In genomic region chr5:118042076-118042475, GRCh38 we compare ENCODE assay signal across 12 cellular contexts.
DNase-seq lines count a peak whose midpoint lies in the region; TF ChIP-seq lines count a peak whose summit lies in the region.
"Had no signal": no experiment of that assay in that cellular context is flagged by ENCODE, and none has a peak within 500 bp of the region (broad histone marks: within the 10 kb centered on the region; RNA-seq: fewer than 3 reads in every experiment).

No MANE protein-coding gene starts in this region.

- H3K4me2 ChIP-seq in neuronal stem cell (ENCODE audit: insufficient read depth, low read length, poor library complexity, severe bottlenecking): no peak overlapping the region

- DNase-seq in G401 (ENCODE audit: low spot score) (peak; percentile 19), LNCaP clone FGC (ENCODE audit: low read depth) (no peak), cerebellar cortex (ENCODE audit: low spot score) (peak; percentile 5), myocyte (ENCODE audit: low read depth) (peak; percentile 2), AML-193 (lab: John Stamatoyannopoulos, UW) (no peak), iPS-NIHi11 (ENCODE audit: low spot score) (no peak), neuronal stem cell (ENCODE audit: low spot score) (no peak)
- DNase-seq in central memory CD4-positive, alpha-beta T cell: no peak
- DNase-seq: activated T-cell treated with anti-CD3 and anti-CD28 coated beads for 4 hours, left colon, NCI-H2029 treated with DMSO at 0.1 percent for 48 hours, RPMI8226 had no signal

- no peak overlapping the region for H2BK12ac ChIP-seq in neuronal stem cell (ENCODE audit: low read length)

- H3K14ac ChIP-seq in neuronal stem cell (ENCODE audit: low read length): no peak overlapping the region

- no peaks in the 10 kb centered on the region for H3K4me1 ChIP-seq in neuronal stem cell (ENCODE audit: control insufficient read depth in 2 of 2, insufficient read depth in 1 of 2, low read depth in 1 of 2, low read length in 2 of 2)

- no peak overlapping the region for H2AFZ ChIP-seq in neuronal stem cell (ENCODE audit: low read length)

- H3K18ac ChIP-seq in neuronal stem cell (ENCODE audit: low read length): no peak overlapping the region

- no peak overlapping the region for H3K27ac ChIP-seq in neuronal stem cell (replicated peaks; ENCODE audit: low read length)

- H3K9me3 ChIP-seq in neuronal stem cell (replicated peaks in 1 of 2; ENCODE audit: control insufficient read depth in 2 of 2, insufficient read depth in 1 of 2, low read depth in 1 of 2, low read length in 2 of 2): no peaks in the 10 kb centered on the region

- H2BK15ac ChIP-seq in neuronal stem cell (ENCODE audit: low read length): no peak overlapping the region

- H3K4ac ChIP-seq in neuronal stem cell (ENCODE audit: low read length): no peak overlapping the region

- no peak overlapping the region for H4K8ac ChIP-seq in neuronal stem cell (ENCODE audit: low read depth, low read length)

- TF ChIP-seq CTCF in LNCaP clone FGC (IDR thresholded peaks at IDR 0.05; ENCODE audit: control insufficient read depth, extremely low read depth, insufficient read depth): peak; percentile 56

- H3K36me3 ChIP-seq in neuronal stem cell (replicated peaks in 1 of 2; ENCODE audit: control insufficient read depth in 2 of 2, insufficient read depth in 2 of 2, low read length in 2 of 2): no peaks in the 10 kb centered on the region

- H3K27me3 ChIP-seq in neuronal stem cell (ENCODE audit: control insufficient read depth in 3 of 3, insufficient read depth in 3 of 3, low read depth in 1 of 3, low read length in 3 of 3): no peaks in the 10 kb centered on the region

- H3K4me3 ChIP-seq in LNCaP clone FGC (ENCODE audit: low read depth, low read length) (no peak overlapping the region), neuronal stem cell (ENCODE audit: low read length in 2 of 2) (no peak overlapping the region)

- no peak overlapping the region for H2BK120ac ChIP-seq in neuronal stem cell (ENCODE audit: low read depth, low read length)

- H3K23ac ChIP-seq in neuronal stem cell (ENCODE audit: low read depth, low read length, poor library complexity): no peak overlapping the region

- H3K9ac ChIP-seq in neuronal stem cell (ENCODE audit: low read depth, low read length, poor library complexity): no peak overlapping the region

- H2AK5ac ChIP-seq in neuronal stem cell (ENCODE audit: low read depth, low read length): no peak overlapping the region

- no peak overlapping the region for H2BK5ac ChIP-seq in neuronal stem cell (ENCODE audit: low read length)

- H3K79me1 ChIP-seq in neuronal stem cell (ENCODE audit: low read depth, low read length): no peaks in the 10 kb centered on the region

- no peak overlapping the region for H4K91ac ChIP-seq in neuronal stem cell (ENCODE audit: low read depth, low read length, poor library complexity)

- in situ Hi-C loops in G401 (cut with HindIII; ENCODE audit: low sequenced_read_pairs): no loop called here

- 100% methylated on average over 1 of the region's 2 CpGs; no CpG with 5 or more reads in 1 of the 2 donors for WGBS in neuronal stem cell (ENCODE audit: extremely low coverage in 2 of 2, insufficient read length in 2 of 2, insufficient replicate concordance in 1 of 2), 2 donors

Comparison
In these comparisons a context has a peak if more than half of its experiments do, and no peak if none do; other contexts are left out.
1. DNase-seq: peak in G401 (single experiment), cerebellar cortex (single experiment) and myocyte (single experiment); none in LNCaP clone FGC (single experiment), AML-193 (0 of 2), iPS-NIHi11 (single experiment), neuronal stem cell (single experiment) and central memory CD4-positive, alpha-beta T cell (single experiment).